8 cellular contexts compared by ENCODE assay signal in the genomic region with DNA sequence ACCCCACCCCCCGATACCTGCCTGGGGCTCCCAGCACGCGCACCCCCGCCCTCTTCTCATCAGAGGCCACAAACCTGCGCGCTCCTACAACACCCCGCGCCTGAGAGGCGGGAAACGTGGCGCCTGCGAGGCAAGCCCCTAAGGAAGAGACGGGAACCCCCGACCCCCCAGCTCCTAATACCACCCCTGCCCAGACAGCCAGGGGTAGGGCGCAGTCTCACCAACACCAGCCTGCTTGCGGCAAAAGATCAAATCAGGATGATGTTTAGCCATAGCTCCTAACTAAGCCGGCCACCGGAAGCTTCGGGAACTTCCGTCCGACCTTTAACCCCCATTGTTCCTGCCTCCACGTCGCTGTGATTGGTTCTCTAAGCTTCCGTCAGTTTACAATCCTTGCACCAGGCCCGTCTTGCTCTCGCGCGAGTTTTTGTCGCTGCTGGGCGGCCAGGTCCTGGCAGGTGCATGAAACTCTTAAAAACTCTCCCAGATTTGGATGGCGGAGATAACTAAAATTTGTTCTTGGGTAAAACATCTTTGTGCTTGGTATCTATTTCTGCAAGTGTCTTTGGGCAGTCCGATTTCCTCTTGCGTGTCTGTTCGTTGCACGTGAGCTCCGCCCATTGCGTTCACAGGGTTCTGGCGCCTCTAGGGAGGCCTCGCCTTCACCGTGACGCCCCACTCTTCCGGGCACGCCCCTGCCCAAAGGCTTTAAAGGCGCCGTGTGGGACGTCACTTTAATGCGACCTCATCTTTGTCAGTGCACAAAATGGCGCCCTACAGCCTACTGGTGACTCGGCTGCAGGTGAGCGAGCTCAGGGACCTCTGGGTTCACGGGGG. TPM values are rescaled to one million over a fixed set of nuclear protein-coding genes. Genes with fewer than 3 reads are reported as not detected.
DNase-seq lines count a peak whose midpoint lies in the region; ATAC-seq and TF ChIP-seq lines count a peak whose summit lies in the region.

Gene ACO2, plus strand, starts transcription at position 737 of the 837 bp plus-strand sequence. Its CDS starts 30 bp downstream, at position 767.
A gene with protein sequence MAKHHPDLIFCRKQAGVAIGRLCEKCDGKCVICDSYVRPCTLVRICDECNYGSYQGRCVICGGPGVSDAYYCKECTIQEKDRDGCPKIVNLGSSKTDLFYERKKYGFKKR (minus strand): TSS at position 312 of the 837 bp plus-strand sequence. CDS start 39 bp downstream, at position 273.

- H3K27me3 ChIP-seq in prostate gland (replicated peaks; ENCODE audit: insufficient read depth): no peaks in the 10 kb centered on the region

- no peaks in the 10 kb centered on the region for H3K9me3 ChIP-seq in prostate gland

- intact Hi-C loops in left ventricle myocardium superior (cut with micrococcal nuclease) (no loop called here), prostate gland (cut with DNase I) (loop anchor here (10.0 kb wide), 1 partner anchor 64 kb away; no protein-coding TSS in a partner anchor)

- H3K4me3 ChIP-seq in prostate gland (peak within 1 kb of the TSS; percentile 96 to 97), urinary bladder (ENCODE audit: low read depth, low read length) (peak within 1 kb of the TSS; percentile 91)

- peak; percentile 69 for TF ChIP-seq POLR2A in prostate gland (IDR thresholded peaks at IDR 0.05)

- H3K4me1 ChIP-seq in prostate gland (replicated peaks) (peaks cover 9% of the 10 kb centered on the region), urinary bladder (ENCODE audit: insufficient read depth) (peaks cover 3% of the 10 kb centered on the region)

- ATAC-seq in GM18498 (IDR thresholded peaks at IDR 0.05; ENCODE audit: unreplicated experiment): peak; percentile 87
- peak; percentile 82 for ATAC-seq in HG02938 (IDR thresholded peaks at IDR 0.05; ENCODE audit: unreplicated experiment)
- ATAC-seq in left ventricle myocardium superior: peak; percentile 94

- WGBS in prostate gland: under 1% methylated on average over 50 of the region's 51 CpGs
- WGBS in urinary bladder: under 1% methylated on average over 51 of the region's 51 CpGs

- DNase-seq in NCI-H187 (lab: John Stamatoyannopoulos, UW) (peak; percentile 84 to 95), T-helper 2 cell (peak; percentile 88 to 98 (median 96)), left ventricle myocardium superior (peak; percentile 98), prostate gland (ENCODE audit: low spot score) (peak; percentile 97)

- H3K27ac ChIP-seq in angular gyrus (ENCODE audit: low read depth, low read length) (peak within 1 kb of the TSS; percentile 95), prostate gland (peak within 1 kb of the TSS; percentile 87 to 93), urinary bladder (ENCODE audit: low read depth) (peak within 1 kb of the TSS; percentile 94)

- H3K36me3 ChIP-seq in prostate gland: peaks cover 0 to 10% of the 10 kb centered on the region in 2 donors
- H3K36me3 ChIP-seq in urinary bladder (ENCODE audit: insufficient read depth): no peaks in the 10 kb centered on the region

- TF ChIP-seq CTCF in prostate gland (IDR thresholded peaks at IDR 0.05): peak in 2 of 4 experiments; percentile 21 to 26

RNA-seq across cellular contexts. Expression of gene ACO2, which starts in this region (rescaled TPM):
- 887 TPM for total RNA-seq in left ventricle myocardium superior
- 100 to 1,000 TPM; 100 to 177 TPM for total RNA-seq in prostate gland
- 41.8 TPM for total RNA-seq in urinary bladder
- 84.6 TPM for polyA plus RNA-seq in urinary bladder

RNA-seq across cellular contexts. Expression of the second gene that starts in this region (rescaled TPM):
- 20.2 TPM for total RNA-seq in left ventricle myocardium superior
- total RNA-seq in prostate gland: 10 to 100 TPM; 35.8 to 40.2 TPM
- total RNA-seq in urinary bladder: 37.3 TPM
- polyA plus RNA-seq in urinary bladder: 38.1 TPM

Comparison
In these comparisons a context has a peak if more than half of its experiments do, and no peak if none do; other contexts are left out.
1. Peak in every context shown above with its lines: DNase-seq, ATAC-seq, H3K4me3 ChIP-seq and H3K27ac ChIP-seq.